In the genomic region with DNA sequence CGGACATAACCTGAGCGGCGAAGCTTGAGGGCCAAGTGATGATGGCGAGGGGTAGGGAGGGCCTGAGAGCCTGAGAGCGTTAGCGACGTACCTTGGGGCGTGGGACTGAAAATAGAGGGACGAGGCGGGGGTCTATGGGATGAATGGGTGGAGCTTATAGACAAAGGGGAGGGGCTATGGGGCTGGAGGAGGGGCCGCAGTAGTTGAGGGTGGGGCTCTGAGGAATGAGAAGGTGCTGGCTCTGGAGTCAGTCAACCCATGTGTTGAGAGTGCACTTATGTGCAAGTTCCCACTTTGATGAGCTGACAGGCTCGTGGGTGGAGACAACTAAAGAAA, we compare ENCODE assay signal across 8 cellular contexts. TPM values are rescaled to one million over a fixed set of nuclear protein-coding genes. Genes with fewer than 3 reads are reported as not detected.
DNase-seq lines count a peak whose midpoint lies in the region; ATAC-seq and TF ChIP-seq lines count a peak whose summit lies in the region.

No MANE protein-coding gene starts in this region.

- peak overlapping the region; percentile 83 to 92 (median 88) for H3K4me3 Mint-ChIP-seq in CD4-positive, alpha-beta memory T cell

- POLR2A ChIA-PET in CD4-positive, alpha-beta memory T cell (lab: Charles Lee; ENCODE audit: partially characterized antibody) = interaction anchor here (0.6 to 4.0 kb wide), 15 partner anchors 8 to 651 kb away, joined by 3 to 49 read pairs (median 6); a partner anchor contains a TSS

- peak overlapping the region; percentile 95 for H3K27ac ChIP-seq in CD4-positive, alpha-beta memory T cell (ENCODE audit: low read depth, low read length)
- H3K27ac ChIP-seq in HUES48 (ENCODE audit: low read depth, low read length) = peak overlapping the region; percentile 80
- H3K27ac ChIP-seq in WERI-Rb-1 = no peak overlapping the region; the same call in 1 of the 2 replicates
- peak overlapping the region; percentile 74 to 93 for H3K27ac ChIP-seq in coronary artery

- peak overlapping the region; percentile 91 to 99 (median 96) for H3K27ac Mint-ChIP-seq in CD4-positive, alpha-beta memory T cell

- peaks cover 13 to 24% (median 17%) of the 10 kb centered on the region in 4 donors for H3K4me1 Mint-ChIP-seq in CD4-positive, alpha-beta memory T cell

- no peak overlapping the region for H3K9ac ChIP-seq in HUES48 (ENCODE audit: low read depth, low read length)

- H3K9me3 ChIP-seq in CD4-positive, alpha-beta memory T cell (ENCODE audit: control insufficient read depth in 1 of 2, low read length in 2 of 2) = no peaks in the 10 kb centered on the region
- peaks cover 37% of the 10 kb centered on the region for H3K9me3 ChIP-seq in HUES48 (ENCODE audit: control insufficient read depth, insufficient read depth, low read length)
- no peaks in the 10 kb centered on the region for H3K9me3 ChIP-seq in WERI-Rb-1 (ENCODE audit: severe bottlenecking)

- TF ChIP-seq CTCF in WERI-Rb-1 (IDR thresholded peaks at IDR 0.05; ENCODE audit: low read depth, low read length) = no peak
- TF ChIP-seq CTCF in coronary artery (IDR thresholded peaks at IDR 0.05) = no peak

- H3K4me1 ChIP-seq in CD4-positive, alpha-beta memory T cell (ENCODE audit: insufficient read depth, low read length) = peaks cover 20% of the 10 kb centered on the region
- H3K4me1 ChIP-seq in HUES48 (ENCODE audit: control insufficient read depth, insufficient read depth, low read length) = no peaks in the 10 kb centered on the region

- intact Hi-C loops in CD4-positive, alpha-beta memory T cell (cut with micrococcal nuclease) = no loop called here

- H3K9me3 Mint-ChIP-seq in CD4-positive, alpha-beta memory T cell = no peaks in the 10 kb centered on the region

- CTCF ChIA-PET in CD4-positive, alpha-beta memory T cell (lab: Charles Lee; ENCODE audit: partially characterized antibody) = interaction anchor here (0.9 to 3.2 kb wide), 10 partner anchors 9 to 470 kb away, joined by 3 to 17 read pairs (median 4); a partner anchor contains a TSS

- peak; percentile 33 for ATAC-seq in GM19397 (IDR thresholded peaks at IDR 0.05; ENCODE audit: unreplicated experiment)

- peak overlapping the region; percentile 23 to 70 for H3K4me3 ChIP-seq in CD4-positive, alpha-beta memory T cell (ENCODE audit: low read length in 2 of 2)
- H3K4me3 ChIP-seq in HUES48 (ENCODE audit: low read depth, low read length) (peak overlapping the region; percentile 78), WERI-Rb-1 (ENCODE audit: low read depth, low read length) (peak overlapping the region; percentile 50), coronary artery (peak overlapping the region; percentile 82)

- no peaks in the 10 kb centered on the region for H3K27me3 ChIP-seq in CD4-positive, alpha-beta memory T cell (ENCODE audit: insufficient read depth, low read length)
- H3K27me3 ChIP-seq in HUES48 (ENCODE audit: control insufficient read depth, insufficient read depth, low read length) = no peaks in the 10 kb centered on the region
- peaks cover 3% of the 10 kb centered on the region for H3K27me3 ChIP-seq in WERI-Rb-1 (ENCODE audit: insufficient read depth, low read depth, severe bottlenecking)

- H3K36me3 ChIP-seq in CD4-positive, alpha-beta memory T cell (ENCODE audit: insufficient read depth, low read length) = no peaks in the 10 kb centered on the region
- H3K36me3 ChIP-seq in HUES48 (ENCODE audit: control insufficient read depth, insufficient read depth, low read length) (peaks cover 9% of the 10 kb centered on the region; the same call in 1 of the 2 replicates), WERI-Rb-1 (peaks cover 6% of the 10 kb centered on the region; the same call in 1 of the 2 replicates)

- peak in 4 of 5 donors; percentile 59 to 73 (median 63) for DNase-seq in CD4-positive, alpha-beta memory T cell
- DNase-seq in WERI-Rb-1 (no peak), coronary artery (ENCODE audit: low spot score) (peak; percentile 76), medulla oblongata (ENCODE audit: extremely low spot score) (peak; percentile 17), amniotic stem cell (lab: John Stamatoyannopoulos, UW) (no peak)
- peak; percentile 14 to 24 for DNase-seq in stimulated activated CD8-positive, alpha-beta memory T cell treated with anti-CD3 and anti-CD28 coated beads, Interleukin-15, amount 100 ng/mL, for 48 hours (ENCODE audit: low read depth in 2 of 2)

- H3K27me3 Mint-ChIP-seq in CD4-positive, alpha-beta memory T cell = no peaks in the 10 kb centered on the region

- peaks cover 4 to 23% of the 10 kb centered on the region in 2 donors for H3K36me3 Mint-ChIP-seq in CD4-positive, alpha-beta memory T cell

RNA-seq across cellular contexts. Expression of a gene that starts 0.5 kb away (rescaled TPM):
- 10 to 100 TPM; 22.8 to 24.5 TPM for total RNA-seq in CD4-positive, alpha-beta memory T cell
- polyA plus RNA-seq in CD4-positive, alpha-beta memory T cell = 10 to 100 TPM; 18.6 to 21.1 TPM

RNA-seq across cellular contexts. Expression of a gene that starts 18.4 kb away (rescaled TPM):
- total RNA-seq in CD4-positive, alpha-beta memory T cell = 10 to 100 TPM; 32.1 to 35.9 TPM
- 100 to 1,000 TPM in 1 of 2 donors, 10 to 100 TPM in 1; 80.5 to 130 TPM for polyA plus RNA-seq in CD4-positive, alpha-beta memory T cell

RNA-seq across cellular contexts. Expression of a gene that starts 31.2 kb away (rescaled TPM):
- total RNA-seq in CD4-positive, alpha-beta memory T cell = 10 to 100 TPM; 15.3 to 15.4 TPM
- 10 to 100 TPM; 10.6 to 13.8 TPM for polyA plus RNA-seq in CD4-positive, alpha-beta memory T cell

RNA-seq across cellular contexts. Expression of a gene that starts 34.3 kb away (rescaled TPM):
- 100 to 1,000 TPM; 169 to 173 TPM for total RNA-seq in CD4-positive, alpha-beta memory T cell
- polyA plus RNA-seq in CD4-positive, alpha-beta memory T cell = 100 to 1,000 TPM; 247 to 282 TPM

RNA-seq across cellular contexts. Expression of a gene that starts 57.3 kb away (rescaled TPM):
- 10 to 100 TPM; 47.4 to 49.7 TPM for total RNA-seq in CD4-positive, alpha-beta memory T cell
- 10 to 100 TPM; 41.8 to 67.9 TPM for polyA plus RNA-seq in CD4-positive, alpha-beta memory T cell

Comparison
In these comparisons a context has a peak if more than half of its experiments do, and no peak if none do; other contexts are left out.
1. DNase-seq: peak in CD4-positive, alpha-beta memory T cell (4 of 5), coronary artery (single experiment), medulla oblongata (single experiment) and stimulated activated CD8-positive, alpha-beta memory T cell treated with anti-CD3 and anti-CD28 coated beads, Interleukin-15, amount 100 ng/mL, for 48 hours (2 of 2); none in WERI-Rb-1 (single experiment) and amniotic stem cell (single experiment).
2. Peak in every context shown above with its lines, with median percentiles within 50 percentile points of each other: H3K4me3 ChIP-seq.